ENCODE assay signal across 1 cellular context in the genomic region with DNA sequence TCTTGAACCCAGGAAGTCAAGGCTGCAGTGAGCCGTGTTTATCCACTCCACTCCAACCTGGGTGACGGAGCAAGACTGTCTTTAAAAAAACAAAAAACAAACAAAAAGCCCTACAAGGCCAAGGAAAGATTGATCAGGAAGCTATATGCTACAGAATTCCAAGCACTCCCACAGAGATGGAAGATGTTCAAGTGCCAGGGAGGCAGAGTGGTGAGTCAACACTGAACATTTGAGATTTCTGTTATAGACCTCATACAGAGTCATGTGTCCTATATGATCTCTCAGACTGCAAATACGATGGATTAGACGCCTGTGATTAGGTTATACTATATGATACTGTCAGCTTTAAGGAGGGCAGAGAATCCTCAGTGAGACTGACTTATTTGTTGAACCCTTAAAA.
TF ChIP-seq lines count a peak whose summit lies in the region.

No MANE protein-coding gene starts in this region.

TF ChIP-seq in IMR-90, 13 proteins besides CTCF, POLR2A, EP300 and RAD21 (continued from another document):
- TF ChIP-seq, protein P1, sequence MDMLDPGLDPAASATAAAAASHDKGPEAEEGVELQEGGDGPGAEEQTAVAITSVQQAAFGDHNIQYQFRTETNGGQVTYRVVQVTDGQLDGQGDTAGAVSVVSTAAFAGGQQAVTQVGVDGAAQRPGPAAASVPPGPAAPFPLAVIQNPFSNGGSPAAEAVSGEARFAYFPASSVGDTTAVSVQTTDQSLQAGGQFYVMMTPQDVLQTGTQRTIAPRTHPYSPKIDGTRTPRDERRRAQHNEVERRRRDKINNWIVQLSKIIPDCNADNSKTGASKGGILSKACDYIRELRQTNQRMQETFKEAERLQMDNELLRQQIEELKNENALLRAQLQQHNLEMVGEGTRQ (IDR thresholded peaks at IDR 0.05; ENCODE audit: low read depth, low read length) = no peak
- TF ChIP-seq RCOR1 (IDR thresholded peaks at IDR 0.05; ENCODE audit: insufficient replicate concordance, low read length) = no peak
- no peak for TF ChIP-seq NFE2L2 (IDR thresholded peaks at IDR 0.05; ENCODE audit: low read depth, low read length)
- TF ChIP-seq BHLHE40 (IDR thresholded peaks at IDR 0.05; ENCODE audit: low read depth, low read length) = no peak
- TF ChIP-seq MAFK (IDR thresholded peaks at IDR 0.05; ENCODE audit: low read depth, low read length) = no peak
- no peak for TF ChIP-seq MXI1 (IDR thresholded peaks at IDR 0.05; ENCODE audit: borderline replicate concordance, low read depth, low read length)
- TF ChIP-seq SMC3 (IDR thresholded peaks at IDR 0.05; ENCODE audit: low read depth, low read length) = no peak
- TF ChIP-seq MAZ (IDR thresholded peaks at IDR 0.05; ENCODE audit: borderline replicate concordance, low read depth, low read length) = no peak
- no peak for TF ChIP-seq FOS (IDR thresholded peaks at IDR 0.05; ENCODE audit: low read depth, low read length)
- no peak for TF ChIP-seq CHD1 (IDR thresholded peaks at IDR 0.05; ENCODE audit: low read depth, low read length)
- no peak for TF ChIP-seq RFX5 (IDR thresholded peaks at IDR 0.05; ENCODE audit: low read depth, low read length)
- TF ChIP-seq CEBPB (IDR thresholded peaks at IDR 0.05; ENCODE audit: low read depth, low read length) = no peak
